In the genomic region with DNA sequence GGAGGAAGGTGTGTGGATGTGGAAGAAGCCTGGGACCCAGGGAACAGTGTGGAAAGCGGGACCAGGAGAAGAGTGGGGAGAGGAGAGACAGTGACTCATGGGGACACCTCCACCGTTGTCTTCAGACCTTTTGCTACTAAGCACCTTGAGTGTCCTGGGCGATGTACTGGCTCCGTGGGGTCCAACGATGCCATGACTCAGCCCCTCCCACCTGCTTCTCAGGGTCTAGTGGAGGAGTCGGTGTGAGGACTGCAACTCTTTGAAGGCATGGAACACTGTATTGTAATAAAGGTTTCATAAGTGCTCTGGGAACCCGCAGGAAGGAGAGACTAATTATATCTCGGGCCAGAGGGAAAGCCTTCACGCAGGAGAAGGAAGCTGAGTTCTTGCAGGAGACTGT, we compare ENCODE assay signal across 18 cellular contexts.
"Had no signal": no experiment of that assay in that cellular context is flagged by ENCODE, and none has a peak within 500 bp of the region (broad histone marks: within the 10 kb centered on the region; RNA-seq: fewer than 3 reads in every experiment).

No MANE protein-coding gene starts in this region.

- H3K4me1 Mint-ChIP-seq: naive B cell; stimulated activated memory B cell treated with anti-CD40 and anti-IgM and Interleukin-4, amounts not matched to agents 10 μg/mL and 1 μg/mL and 100 μg/mL, for 72 hours had no signal

- DNase-seq: cerebellar nuclear complex; islet precursor cell; left lung; mesenchymal stem cell; naive B cell; pancreas; right lobe of liver; spleen; stimulated activated CD4-positive, alpha-beta T cell treated with anti-CD3 and anti-CD28 coated beads, Interleukin-15, amount 100 ng/mL, for 24 hours; stimulated activated CD4-positive, alpha-beta T cell treated with anti-CD3 and anti-CD28 coated beads, Interleukin-1b, Interleukin-23, amount 100 ng/mL, for 48 hours; stimulated activated CD4-positive, alpha-beta T cell treated with anti-CD3 and anti-CD28 coated beads, Interleukin-4, amount 100 ng/mL, for 24 hours; tibial artery had no signal

- H3K27me3 ChIP-seq: left lung, pancreas, right lobe of liver, spleen, tibial artery had no signal

- H3K4me3 Mint-ChIP-seq: dendritic cell treated with granulocyte-macrophage colony-stimulating factor and Interleukin-4, amounts not matched to agents 40 ng/mL and 50 ng/mL, for 4 days; naive B cell; neural crest cell; stimulated activated memory B cell treated with anti-CD40 and anti-IgM and Interleukin-4, amounts not matched to agents 10 μg/mL and 1 μg/mL and 100 μg/mL, for 72 hours; stimulated activated naive CD8-positive, alpha-beta T cell treated with anti-CD3 and anti-CD28 coated beads, Interleukin-15, Interleukin-2, amounts not matched to agents 100 ng/mL and 50 ng/mL, for 24 hours had no signal

- H3K4me1 ChIP-seq: left lung, pancreas, right lobe of liver had no signal

- H3K9me3 Mint-ChIP-seq: dendritic cell treated with granulocyte-macrophage colony-stimulating factor and Interleukin-4, amounts not matched to agents 40 ng/mL and 50 ng/mL, for 4 days; stimulated activated naive CD8-positive, alpha-beta T cell treated with anti-CD3 and anti-CD28 coated beads, Interleukin-15, Interleukin-2, amounts not matched to agents 100 ng/mL and 50 ng/mL, for 24 hours had no signal

- H3K36me3 Mint-ChIP-seq: stimulated activated memory B cell treated with anti-CD40 and anti-IgM and Interleukin-4, amounts not matched to agents 10 μg/mL and 1 μg/mL and 100 μg/mL, for 72 hours had no signal

- H3K36me3 ChIP-seq: left lung, pancreas, right lobe of liver, spleen, tibial artery had no signal

- ATAC-seq: left lung; pancreas; right lobe of liver; stimulated activated memory B cell treated with anti-CD40 and anti-IgM and Interleukin-4, amounts not matched to agents 10 μg/mL and 1 μg/mL and 100 μg/mL, for 72 hours had no signal

- H3K27ac Mint-ChIP-seq: dendritic cell treated with granulocyte-macrophage colony-stimulating factor and Interleukin-4, amounts not matched to agents 40 ng/mL and 50 ng/mL, for 4 days; naive B cell; progenitor cell of endocrine pancreas; stimulated activated memory B cell treated with anti-CD40 and anti-IgM and Interleukin-4, amounts not matched to agents 10 μg/mL and 1 μg/mL and 100 μg/mL, for 72 hours; stimulated activated naive CD8-positive, alpha-beta T cell treated with anti-CD3 and anti-CD28 coated beads, Interleukin-15, Interleukin-2, amounts not matched to agents 100 ng/mL and 50 ng/mL, for 24 hours had no signal

- H3K9me3 ChIP-seq: left lung, pancreas, right lobe of liver, spleen, tibial artery had no signal

- H3K27ac ChIP-seq: left lung, pancreas, right lobe of liver, spleen, tibial artery had no signal

- H3K4me3 ChIP-seq: left lung, lung, pancreas, right lobe of liver, spleen, tibial artery had no signal
